Comparison of ENCODE assay signal across 15 cellular contexts in the genomic region with DNA sequence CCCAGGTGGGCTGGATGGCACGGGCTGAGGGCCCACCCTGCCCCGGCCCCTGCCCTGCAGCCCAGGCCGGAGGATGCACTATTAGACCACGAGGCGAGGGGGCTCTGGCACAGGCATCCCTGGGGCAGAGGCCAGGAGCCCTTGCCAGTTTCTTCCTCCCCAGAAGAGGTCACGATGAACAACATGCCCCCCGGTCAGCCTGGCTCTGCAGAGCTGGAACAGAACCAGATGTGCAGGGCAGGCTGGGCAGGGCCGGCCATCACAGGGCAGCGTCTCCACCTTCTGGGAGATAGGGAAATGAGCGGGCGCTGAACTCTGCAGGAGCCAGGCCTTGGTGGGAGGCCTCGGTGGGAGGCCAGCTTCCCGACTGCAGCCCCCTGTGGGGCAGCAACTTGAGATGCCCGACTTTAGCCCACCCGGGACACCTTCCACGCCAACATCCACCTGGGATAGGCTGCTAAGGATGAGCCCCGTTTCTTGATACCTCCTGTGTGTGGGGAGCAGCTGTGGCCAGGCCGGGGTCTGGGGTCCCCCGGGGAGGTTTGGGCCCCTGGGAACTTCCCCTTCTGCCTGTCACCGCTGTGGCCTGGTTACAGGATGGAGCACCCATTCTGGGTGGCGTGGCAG. TPM values are rescaled to one million over a fixed set of nuclear protein-coding genes. Genes with fewer than 3 reads are reported as not detected.
DNase-seq lines count a peak whose midpoint lies in the region; ATAC-seq and TF ChIP-seq lines count a peak whose summit lies in the region.
"Had no signal": no experiment of that assay in that cellular context is flagged by ENCODE, and none has a peak within 500 bp of the region (broad histone marks: within the 10 kb centered on the region; RNA-seq: fewer than 3 reads in every experiment).

No MANE protein-coding gene starts in this region.

- H3K9me3 ChIP-seq in Panc1 (ENCODE audit: control insufficient read depth, insufficient read depth, low read depth, low read length) (no peaks in the 10 kb centered on the region), left ventricle myocardium inferior (replicated peaks) (no peaks in the 10 kb centered on the region)

- H3K36me3 ChIP-seq in Panc1 (ENCODE audit: control insufficient read depth, insufficient read depth, low read length), result no peaks in the 10 kb centered on the region
- H3K36me3 ChIP-seq in left ventricle myocardium inferior, result no peaks in the 10 kb centered on the region

- POLR2A ChIA-PET in Panc1 (lab: Charles Lee), result no interaction called here

- H3K4me1 ChIP-seq in Panc1 (ENCODE audit: control insufficient read depth, insufficient read depth, low read length), result peaks cover 82% of the 10 kb centered on the region
- peaks cover 30% of the 10 kb centered on the region for H3K4me1 ChIP-seq in left ventricle myocardium inferior

- in situ Hi-C loops in Panc1 (cut with HindIII; ENCODE audit: low pct_unique_long_range_greater_than_20kb, low sequenced_read_pairs), result no loop called here

- H3K4me3 Mint-ChIP-seq in activated T-cell treated with anti-CD3 and anti-CD28 coated beads, Interleukin-2, amount 50 U/mL, for 72 hours, result no peak overlapping the region
- H3K4me3 Mint-ChIP-seq: type B pancreatic cell had no signal

- no peaks in the 10 kb centered on the region for H3K27me3 ChIP-seq in Panc1 (ENCODE audit: control insufficient read depth, insufficient read depth, low read length)
- H3K27me3 ChIP-seq in left ventricle myocardium inferior (ENCODE audit: low read depth), result no peaks in the 10 kb centered on the region

- TF ChIP-seq CTCF in Panc1 (IDR thresholded peaks at IDR 0.05) (no peak), left ventricle myocardium inferior (IDR thresholded peaks at IDR 0.05; ENCODE audit: borderline replicate concordance) (no peak)

- no peaks in the 10 kb centered on the region for H3K27me3 Mint-ChIP-seq in activated T-cell treated with anti-CD3 and anti-CD28 coated beads, Interleukin-2, amount 50 U/mL, for 72 hours (ENCODE audit: low read depth)

- H3K36me3 Mint-ChIP-seq in activated T-cell treated with anti-CD3 and anti-CD28 coated beads, Interleukin-2, amount 50 U/mL, for 72 hours (ENCODE audit: insufficient read depth in 2 of 2), result no peaks in the 10 kb centered on the region

- peak; percentile 15 for DNase-seq in activated T-cell treated with anti-CD3 and anti-CD28 coated beads, Interleukin-2, amount 50 U/mL, for 1 hour
- DNase-seq in activated T-cell treated with anti-CD3 and anti-CD28 coated beads, Interleukin-2, amount 50 U/mL, for 72 hours, result no peak
- DNase-seq in Panc1 (ENCODE audit: low read depth, low spot score) (no peak), left ventricle myocardium inferior (peak; percentile 6), sciatic nerve (ENCODE audit: low spot score) (peak; percentile 59), NCI-H524 treated with DMSO at 0.1 percent for 48 hours (lab: John Stamatoyannopoulos, UW) (no peak), germinal center (ENCODE audit: low spot score) (no peak), NCI-H748 (lab: John Stamatoyannopoulos, UW; ENCODE audit: unreplicated experiment) (no peak)
- DNase-seq: activated CD4-positive, alpha-beta T cell treated with anti-CD3 and anti-CD28 coated beads, Interleukin-2, amount 50 U/mL, for 48 hours; cortex of kidney; DMS153; MM.1S; OCI-M1 had no signal

- CTCF ChIA-PET in Panc1 (lab: Charles Lee), result interaction anchor here (1.3 kb wide), 1 partner anchor 10 kb away, joined by 3 read pairs; no protein-coding TSS in a partner anchor

- no peak overlapping the region for H3K27ac Mint-ChIP-seq in activated T-cell treated with anti-CD3 and anti-CD28 coated beads, Interleukin-2, amount 50 U/mL, for 72 hours
- H3K27ac Mint-ChIP-seq: type B pancreatic cell had no signal

- H3K4me3 ChIP-seq in Panc1 (ENCODE audit: low read depth in 2 of 2, low read length in 2 of 2) (no peak overlapping the region), left ventricle myocardium inferior (no peak overlapping the region)
- H3K4me3 ChIP-seq: smooth muscle cell had no signal

- intact Hi-C loops in Panc1 (cut with micrococcal nuclease; ENCODE audit: unreplicated experiment), result no loop called here
- intact Hi-C loops in left ventricle myocardium inferior (cut with micrococcal nuclease), result no loop called here
- intact Hi-C loops in sciatic nerve (cut with DNase I), result no loop called here

- ATAC-seq in activated T-cell treated with anti-CD3 and anti-CD28 coated beads, Interleukin-2, amount 50 U/mL, for 72 hours (replicated peaks in 1 of 2), result no peak
- peak; percentile 23; the same call in 1 of the 2 replicates for ATAC-seq in Panc1
- ATAC-seq in sciatic nerve, result no peak

- H3K27ac ChIP-seq in Panc1 (ENCODE audit: low read length) (peak overlapping the region; percentile 69), left ventricle myocardium inferior (replicated peaks) (no peak overlapping the region)

- BruUV-seq in Panc1 (replicated peaks; lab: Mats Ljungman, UMichigan), result no TSS peak

- no peaks in the 10 kb centered on the region for H3K9me3 Mint-ChIP-seq in activated T-cell treated with anti-CD3 and anti-CD28 coated beads, Interleukin-2, amount 50 U/mL, for 72 hours
- H3K9me3 Mint-ChIP-seq: type B pancreatic cell had no signal

- no peaks in the 10 kb centered on the region for H3K4me1 Mint-ChIP-seq in activated T-cell treated with anti-CD3 and anti-CD28 coated beads, Interleukin-2, amount 50 U/mL, for 72 hours (ENCODE audit: low read depth)

RNA-seq across cellular contexts. Expression of a gene that starts 21.8 kb away (rescaled TPM):
- total RNA-seq in activated T-cell treated with anti-CD3 and anti-CD28 coated beads, Interleukin-2, amount 50 U/mL, for 72 hours, result 10 to 100 TPM; 13.9 to 20.5 TPM
- 12.2 TPM for total RNA-seq in Panc1 (2021; ENCODE audit: unreplicated experiment)
- polyA plus RNA-seq in Panc1 (2012; ENCODE audit: insufficient read length), result 10.2 TPM
- total RNA-seq in left ventricle myocardium inferior, result 2.9 TPM
- 6.2 TPM for total RNA-seq in sciatic nerve

RNA-seq across cellular contexts. Expression of a gene that starts 21.8 kb away (rescaled TPM):
- total RNA-seq in activated T-cell treated with anti-CD3 and anti-CD28 coated beads, Interleukin-2, amount 50 U/mL, for 72 hours, result 10 to 100 TPM; 15.0 to 16.3 TPM
- 26.7 TPM for total RNA-seq in Panc1 (2021; ENCODE audit: unreplicated experiment)
- polyA plus RNA-seq in Panc1 (2012; ENCODE audit: insufficient read length), result 22.5 TPM
- total RNA-seq in left ventricle myocardium inferior, result 6.6 TPM
- total RNA-seq in sciatic nerve, result 22.9 TPM

Comparison
In these comparisons a context has a peak if more than half of its experiments do, and no peak if none do; other contexts are left out.
1. DNase-seq: peak in activated T-cell treated with anti-CD3 and anti-CD28 coated beads, Interleukin-2, amount 50 U/mL, for 1 hour (single experiment), left ventricle myocardium inferior (single experiment) and sciatic nerve (single experiment); none in activated T-cell treated with anti-CD3 and anti-CD28 coated beads, Interleukin-2, amount 50 U/mL, for 72 hours (0 of 2), Panc1 (single experiment), NCI-H524 treated with DMSO at 0.1 percent for 48 hours (single experiment), germinal center (single experiment) and NCI-H748 (single experiment).